In genomic region chr6:31401403-31401802, GRCh38 we compare ENCODE assay signal across 8 cellular contexts. TPM values are rescaled to one million over a fixed set of nuclear protein-coding genes. Genes with fewer than 3 reads are reported as not detected.
DNase-seq lines count a peak whose midpoint lies in the region; ATAC-seq and TF ChIP-seq lines count a peak whose summit lies in the region.

No MANE protein-coding gene starts in this region.

- ATAC-seq in HG03354 (IDR thresholded peaks at IDR 0.05; ENCODE audit: poor library complexity, severe bottlenecking, unreplicated experiment): no peak
- ATAC-seq in HG03520 (IDR thresholded peaks at IDR 0.05; ENCODE audit: unreplicated experiment): no peak
- no peak for ATAC-seq in GM21526 (IDR thresholded peaks at IDR 0.05; ENCODE audit: low FRiP score, unreplicated experiment)

- H3K9me3 ChIP-seq in mesodermal cell (ENCODE audit: control insufficient read depth, low read length): no peaks in the 10 kb centered on the region

- DNase-seq in COLO829 (ENCODE audit: low spot score) (peak; percentile 26), NB4 (ENCODE audit: low read depth) (peak; percentile 43), cerebellar cortex (ENCODE audit: low spot score) (peak; percentile 27), NCI-H345 (lab: John Stamatoyannopoulos, UW) (no peak)

- peak overlapping the region; percentile 95 for H3K27ac ChIP-seq in mesodermal cell (ENCODE audit: low read depth, low read length, severe bottlenecking)

- WGBS in mesodermal cell (ENCODE audit: insufficient coverage in 2 of 2), 2 experiments: 60 to 73% methylated on average over 3 to 4 of the region's 4 CpGs

- peaks cover 19% of the 10 kb centered on the region for H3K4me1 ChIP-seq in mesodermal cell (ENCODE audit: control insufficient read depth, insufficient read depth, low read length, poor library complexity, severe bottlenecking)

- no peak for TF ChIP-seq CTCF in NB4 (IDR thresholded peaks at IDR 0.05; ENCODE audit: low read depth, low read length)

- peaks cover 4% of the 10 kb centered on the region for H3K36me3 ChIP-seq in mesodermal cell (ENCODE audit: control insufficient read depth, insufficient read depth, low read length)

- TF ChIP-seq POLR2A in NB4 (IDR thresholded peaks at IDR 0.05; ENCODE audit: extremely low read depth, insufficient read length): no peak

- H3K4me3 ChIP-seq in NB4 (ENCODE audit: low read depth, low read length) (peak overlapping the region; percentile 72), mesodermal cell (ENCODE audit: extremely low read depth, insufficient read depth, low read length, poor library complexity, severe bottlenecking) (peak overlapping the region; percentile 66)

RNA-seq across cellular contexts. Expression of gene MICA, which starts 2.0 kb away (rescaled TPM):
- polyA plus RNA-seq in mesodermal cell (2013, experiment 1 of 2): 43.7 TPM
- polyA plus RNA-seq in mesodermal cell (2013, experiment 2 of 2): 32.7 TPM

RNA-seq across cellular contexts. Expression of gene HLA-B, which starts 44.4 kb away (rescaled TPM):
- 105 TPM for polyA plus RNA-seq in mesodermal cell (2013, experiment 1 of 2)
- polyA plus RNA-seq in mesodermal cell (2013, experiment 2 of 2): 81.9 TPM
